In the genomic region with DNA sequence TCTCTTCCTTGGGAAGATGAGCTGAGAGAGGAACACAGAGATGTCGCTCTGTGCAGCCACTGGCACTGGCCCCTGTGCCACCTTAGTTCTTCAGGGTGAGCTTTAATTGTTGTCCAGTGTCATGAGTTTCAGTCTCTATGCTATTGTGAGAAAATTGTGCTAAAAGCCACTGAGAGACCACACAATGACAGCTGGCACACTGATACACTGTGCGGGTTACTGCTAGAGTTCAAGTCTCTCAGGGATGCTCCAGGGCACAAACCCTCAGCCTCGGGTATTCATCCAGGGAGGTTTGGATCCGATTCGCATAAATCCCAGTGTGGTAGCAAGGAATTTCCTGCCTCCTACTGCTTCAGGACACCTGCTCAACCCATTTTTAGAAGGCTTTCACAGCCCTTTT, we compare ENCODE assay signal across 1 cellular context.
TF ChIP-seq lines count a peak whose summit lies in the region.

No MANE protein-coding gene starts in this region.

TF ChIP-seq in H1, 55 proteins besides CTCF, POLR2A, EP300 and RAD21:
- TF ChIP-seq EGR1 (IDR thresholded peaks at IDR 0.05; ENCODE audit: borderline replicate concordance, low read depth, low read length), result no peak
- no peak for TF ChIP-seq JUND (IDR thresholded peaks at IDR 0.05; ENCODE audit: low read length)
- no peak for TF ChIP-seq GABPA (IDR thresholded peaks at IDR 0.05; ENCODE audit: borderline replicate concordance, insufficient read depth, low read length)
- no peak for TF ChIP-seq BACH1 (IDR thresholded peaks at IDR 0.05; ENCODE audit: low read length)
- TF ChIP-seq YY1 (IDR thresholded peaks at IDR 0.05; ENCODE audit: low read depth, low read length), result no peak
- no peak for TF ChIP-seq POLR2AphosphoS5 (IDR thresholded peaks at IDR 0.05; ENCODE audit: low read depth, low read length)
- no peak for TF ChIP-seq NRF1 (IDR thresholded peaks at IDR 0.05; ENCODE audit: low read depth, low read length)
- no peak for TF ChIP-seq TCF12 (IDR thresholded peaks at IDR 0.05; ENCODE audit: low read depth, low read length)
- no peak for TF ChIP-seq HDAC2 (IDR thresholded peaks at IDR 0.05; ENCODE audit: borderline replicate concordance in 1 of 2, low read depth in 2 of 2, low read length in 2 of 2)
- TF ChIP-seq CREB1 (IDR thresholded peaks at IDR 0.05), result no peak
- TF ChIP-seq CTBP2 (IDR thresholded peaks at IDR 0.05; ENCODE audit: borderline replicate concordance, insufficient read depth, insufficient read length, low read length), result no peak
- TF ChIP-seq SIRT6 (IDR thresholded peaks at IDR 0.05; ENCODE audit: low read length), result no peak
